ENCODE assay signal across 1 cellular context in genomic region chr5:159098285-159099048, GRCh38.
TF ChIP-seq lines count a peak whose summit lies in the region.

No MANE protein-coding gene starts in this region.

TF ChIP-seq in K562, 482 proteins besides CTCF, POLR2A, EP300 and RAD21 (continued from another document):
- TF ChIP-seq, protein P1, sequence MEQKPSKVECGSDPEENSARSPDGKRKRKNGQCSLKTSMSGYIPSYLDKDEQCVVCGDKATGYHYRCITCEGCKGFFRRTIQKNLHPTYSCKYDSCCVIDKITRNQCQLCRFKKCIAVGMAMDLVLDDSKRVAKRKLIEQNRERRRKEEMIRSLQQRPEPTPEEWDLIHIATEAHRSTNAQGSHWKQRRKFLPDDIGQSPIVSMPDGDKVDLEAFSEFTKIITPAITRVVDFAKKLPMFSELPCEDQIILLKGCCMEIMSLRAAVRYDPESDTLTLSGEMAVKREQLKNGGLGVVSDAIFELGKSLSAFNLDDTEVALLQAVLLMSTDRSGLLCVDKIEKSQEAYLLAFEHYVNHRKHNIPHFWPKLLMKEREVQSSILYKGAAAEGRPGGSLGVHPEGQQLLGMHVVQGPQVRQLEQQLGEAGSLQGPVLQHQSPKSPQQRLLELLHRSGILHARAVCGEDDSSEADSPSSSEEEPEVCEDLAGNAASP (IDR thresholded peaks at IDR 0.05), result no peak
- TF ChIP-seq SAP30 (IDR thresholded peaks at IDR 0.05; ENCODE audit: borderline replicate concordance, insufficient read depth, low read depth, low read length, poor library complexity, severe bottlenecking) (no peak), HNRNPH1 (optimal IDR thresholded peaks at IDR 0.05; ENCODE audit: low read depth, low read length) (no peak), THRAP3 (IDR thresholded peaks at IDR 0.05; ENCODE audit: borderline replicate concordance) (peak; percentile 96), TEAD1 (CRISPR knock-in tag; IDR thresholded peaks at IDR 0.05) (no peak), TCF7L2 (IDR thresholded peaks at IDR 0.05; ENCODE audit: low read depth, low read length) (no peak), CHD4 (IDR thresholded peaks at IDR 0.05; ENCODE audit: insufficient read depth, insufficient replicate concordance, low read depth, low read length, poor library complexity, severe bottlenecking) (no peak), LEF1 (IDR thresholded peaks at IDR 0.05) (0 out of 2 replicates have a peak, but pooled peaks have one; percentile 42), BCOR (IDR thresholded peaks at IDR 0.05) (peak; percentile 59; the same call in 1 of the 2 replicates), NCOA6 (IDR thresholded peaks at IDR 0.05) (no peak)
- TF ChIP-seq, protein P2, sequence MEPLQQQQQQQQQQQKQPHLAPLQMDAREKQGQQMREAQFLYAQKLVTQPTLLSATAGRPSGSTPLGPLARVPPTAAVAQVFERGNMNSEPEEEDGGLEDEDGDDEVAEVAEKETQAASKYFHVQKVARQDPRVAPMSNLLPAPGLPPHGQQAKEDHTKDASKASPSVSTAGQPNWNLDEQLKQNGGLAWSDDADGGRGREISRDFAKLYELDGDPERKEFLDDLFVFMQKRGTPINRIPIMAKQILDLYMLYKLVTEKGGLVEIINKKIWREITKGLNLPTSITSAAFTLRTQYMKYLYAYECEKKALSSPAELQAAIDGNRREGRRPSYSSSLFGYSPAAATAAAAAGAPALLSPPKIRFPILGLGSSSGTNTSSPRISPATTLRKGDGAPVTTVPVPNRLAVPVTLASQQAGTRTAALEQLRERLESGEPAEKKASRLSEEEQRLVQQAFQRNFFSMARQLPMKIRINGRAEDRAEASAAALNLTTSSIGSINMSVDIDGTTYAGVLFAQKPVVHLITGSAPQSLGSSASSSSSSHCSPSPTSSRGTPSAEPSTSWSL (CRISPR knock-in tag; IDR thresholded peaks at IDR 0.05; ENCODE audit: borderline replicate concordance), result no peak
- TF ChIP-seq, protein P3, sequence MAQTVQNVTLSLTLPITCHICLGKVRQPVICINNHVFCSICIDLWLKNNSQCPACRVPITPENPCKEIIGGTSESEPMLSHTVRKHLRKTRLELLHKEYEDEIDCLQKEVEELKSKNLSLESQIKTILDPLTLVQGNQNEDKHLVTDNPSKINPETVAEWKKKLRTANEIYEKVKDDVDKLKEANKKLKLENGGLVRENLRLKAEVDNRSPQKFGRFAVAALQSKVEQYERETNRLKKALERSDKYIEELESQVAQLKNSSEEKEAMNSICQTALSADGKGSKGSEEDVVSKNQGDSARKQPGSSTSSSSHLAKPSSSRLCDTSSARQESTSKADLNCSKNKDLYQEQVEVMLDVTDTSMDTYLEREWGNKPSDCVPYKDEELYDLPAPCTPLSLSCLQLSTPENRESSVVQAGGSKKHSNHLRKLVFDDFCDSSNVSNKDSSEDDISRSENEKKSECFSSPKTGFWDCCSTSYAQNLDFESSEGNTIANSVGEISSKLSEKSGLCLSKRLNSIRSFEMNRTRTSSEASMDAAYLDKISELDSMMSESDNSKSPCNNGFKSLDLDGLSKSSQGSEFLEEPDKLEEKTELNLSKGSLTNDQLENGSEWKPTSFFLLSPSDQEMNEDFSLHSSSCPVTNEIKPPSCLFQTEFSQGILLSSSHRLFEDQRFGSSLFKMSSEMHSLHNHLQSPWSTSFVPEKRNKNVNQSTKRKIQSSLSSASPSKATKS (CRISPR knock-in tag; IDR thresholded peaks at IDR 0.05), result no peak
- TF ChIP-seq, protein P4, sequence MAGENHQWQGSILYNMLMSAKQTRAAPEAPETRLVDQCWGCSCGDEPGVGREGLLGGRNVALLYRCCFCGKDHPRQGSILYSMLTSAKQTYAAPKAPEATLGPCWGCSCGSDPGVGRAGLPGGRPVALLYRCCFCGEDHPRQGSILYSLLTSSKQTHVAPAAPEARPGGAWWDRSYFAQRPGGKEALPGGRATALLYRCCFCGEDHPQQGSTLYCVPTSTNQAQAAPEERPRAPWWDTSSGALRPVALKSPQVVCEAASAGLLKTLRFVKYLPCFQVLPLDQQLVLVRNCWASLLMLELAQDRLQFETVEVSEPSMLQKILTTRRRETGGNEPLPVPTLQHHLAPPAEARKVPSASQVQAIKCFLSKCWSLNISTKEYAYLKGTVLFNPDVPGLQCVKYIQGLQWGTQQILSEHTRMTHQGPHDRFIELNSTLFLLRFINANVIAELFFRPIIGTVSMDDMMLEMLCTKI (IDR thresholded peaks at IDR 0.05; ENCODE audit: partially characterized antibody), result no peak
